22 cellular contexts compared by ENCODE assay signal in genomic region chr7:140435252-140435895, GRCh38. TPM values are rescaled to one million over a fixed set of nuclear protein-coding genes. Genes with fewer than 3 reads are reported as not detected.
DNase-seq lines count a peak whose midpoint lies in the region; ATAC-seq and TF ChIP-seq lines count a peak whose summit lies in the region.
"Had no signal": no experiment of that assay in that cellular context is flagged by ENCODE, and none has a peak within 500 bp of the region (broad histone marks: within the 10 kb centered on the region; RNA-seq: fewer than 3 reads in every experiment).

No MANE protein-coding gene starts in this region.

- POLR2A ChIA-PET in WTC11 (lab: Charles Lee): no interaction called here
- POLR2A ChIA-PET in CD8-positive, alpha-beta T cell (lab: Charles Lee): no interaction called here

- H3K9me3 ChIP-seq in BE2C (no peaks in the 10 kb centered on the region), psoas muscle (no peaks in the 10 kb centered on the region)
- H3K9me3 ChIP-seq in CD8-positive, alpha-beta T cell (ENCODE audit: low read length): no peaks in the 10 kb centered on the region
- H3K9me3 ChIP-seq: SJCRH30 had no signal

- no peaks in the 10 kb centered on the region for H3K4me1 ChIP-seq in BE2C
- H3K4me1 ChIP-seq in psoas muscle: no peaks in the 10 kb centered on the region
- no peaks in the 10 kb centered on the region for H3K4me1 ChIP-seq in CD8-positive, alpha-beta T cell (ENCODE audit: insufficient read depth, low read length)
- H3K4me1 ChIP-seq: SJCRH30 had no signal

- WGBS in psoas muscle, 3 donors: 44 to 52% (median 49%) methylated on average over 36 to 51 of the region's 51 CpGs

- peak; percentile 51 for DNase-seq in BE2C
- DNase-seq in WTC11 (ENCODE audit: low spot score): peak; percentile 28
- no peak for DNase-seq in fibroblast of pulmonary artery (ENCODE audit: low read depth)
- DNase-seq in psoas muscle: no peak
- no peak for DNase-seq in AG08395 (ENCODE audit: low spot score)
- no peak for DNase-seq in CD8-positive, alpha-beta T cell
- DNase-seq in DMS 273 (lab: John Stamatoyannopoulos, UW; ENCODE audit: unreplicated experiment): no peak
- DNase-seq in SHP77 (lab: John Stamatoyannopoulos, UW): no peak
- DNase-seq: activated CD4-positive, CD25-positive, alpha-beta regulatory T cell; activated CD8-positive, alpha-beta T cell treated with anti-CD3 and anti-CD28 coated beads for 36 hours; activated T-cell treated with anti-CD3 and anti-CD28 coated beads, Interleukin-2, amount 50 U/mL, for 48 hours; effector CD4-positive, alpha-beta T cell; hypothalamus; midbrain; NCI-H1092 treated with DMSO at 0.1 percent for 48 hours; NCI-H524 treated with DMSO at 0.1 percent for 48 hours; SJCRH30; stimulated activated naive CD4-positive, alpha-beta T cell treated with Interleukin-2 at 50 U/mL for 16 hours had no signal

- intact Hi-C loops in psoas muscle (cut with DNase I): no loop called here
- intact Hi-C loops in CD8-positive, alpha-beta T cell (cut with DNase I, micrococcal nuclease): no loop called here

- no peak overlapping the region for H3K27ac Mint-ChIP-seq in WTC11
- H3K27ac Mint-ChIP-seq in CD8-positive, alpha-beta T cell: no peak overlapping the region
- H3K27ac Mint-ChIP-seq: activated CD8-positive, alpha-beta T cell treated with anti-CD3 and anti-CD28 coated beads for 36 hours; activated naive CD8-positive, alpha-beta T cell had no signal

- ATAC-seq in WTC11 (peak; percentile 74), psoas muscle (peak in 1 of 4 donors; percentile 35)
- no peak for ATAC-seq in CD8-positive, alpha-beta T cell
- ATAC-seq: activated CD8-positive, alpha-beta T cell treated with anti-CD3 and anti-CD28 coated beads for 36 hours had no signal

- H3K4me3 ChIP-seq in BE2C (ENCODE audit: low read depth, low read length): no peak overlapping the region
- H3K4me3 ChIP-seq in fibroblast of pulmonary artery (replicated peaks; ENCODE audit: low read depth, low read length): peak overlapping the region; percentile 17
- peak overlapping the region; percentile 12 for H3K4me3 ChIP-seq in psoas muscle
- H3K4me3 ChIP-seq in CD8-positive, alpha-beta T cell (ENCODE audit: low read depth, low read length): no peak overlapping the region
- H3K4me3 ChIP-seq: SJCRH30 had no signal

- TF ChIP-seq CTCF in BE2C (IDR thresholded peaks at IDR 0.05; ENCODE audit: low read depth, low read length): no peak
- no peak for TF ChIP-seq CTCF in WTC11 (IDR thresholded peaks at IDR 0.05)
- no peak for TF ChIP-seq CTCF in fibroblast of pulmonary artery (IDR thresholded peaks at IDR 0.05; ENCODE audit: low read length, missing control alignments)
- no peak for TF ChIP-seq CTCF in psoas muscle (IDR thresholded peaks at IDR 0.05)
- no peak for TF ChIP-seq CTCF in CD8-positive, alpha-beta T cell (IDR thresholded peaks at IDR 0.05)

- H3K27me3 ChIP-seq in BE2C (no peaks in the 10 kb centered on the region), psoas muscle (ENCODE audit: insufficient read depth in 3 of 3, low read length in 2 of 3) (no peaks in the 10 kb centered on the region)
- no peaks in the 10 kb centered on the region for H3K27me3 ChIP-seq in CD8-positive, alpha-beta T cell (ENCODE audit: insufficient read depth, low read length)
- H3K27me3 ChIP-seq: SJCRH30 had no signal

- H3K27ac ChIP-seq in psoas muscle: no peak overlapping the region
- H3K27ac ChIP-seq in CD8-positive, alpha-beta T cell (ENCODE audit: low read depth, low read length): no peak overlapping the region
- H3K27ac ChIP-seq: SJCRH30 had no signal

- H3K4me1 Mint-ChIP-seq in WTC11: no peaks in the 10 kb centered on the region
- no peaks in the 10 kb centered on the region for H3K4me1 Mint-ChIP-seq in CD8-positive, alpha-beta T cell (ENCODE audit: low read depth)
- H3K4me1 Mint-ChIP-seq: neural crest cell had no signal

- H3K36me3 ChIP-seq in BE2C (no peaks in the 10 kb centered on the region), psoas muscle (ENCODE audit: insufficient read depth in 1 of 2, low read depth in 1 of 2) (no peaks in the 10 kb centered on the region)
- no peaks in the 10 kb centered on the region for H3K36me3 ChIP-seq in CD8-positive, alpha-beta T cell (ENCODE audit: insufficient read depth, low read length)
- H3K36me3 ChIP-seq: SJCRH30 had no signal

- H3K36me3 Mint-ChIP-seq in WTC11: peaks cover 3% of the 10 kb centered on the region; the same call in 1 of the 2 replicates
- no peaks in the 10 kb centered on the region for H3K36me3 Mint-ChIP-seq in CD8-positive, alpha-beta T cell
- H3K36me3 Mint-ChIP-seq: activated naive CD8-positive, alpha-beta T cell had no signal

- CTCF ChIA-PET in WTC11 (lab: Charles Lee): no interaction called here
- CTCF ChIA-PET in CD8-positive, alpha-beta T cell (lab: Charles Lee): interaction anchor here (1.5 kb wide), 1 partner anchor 10 kb away, joined by 5 read pairs; no protein-coding TSS in a partner anchor

- no peaks in the 10 kb centered on the region for H3K9me3 Mint-ChIP-seq in WTC11
- H3K9me3 Mint-ChIP-seq in CD8-positive, alpha-beta T cell: no peaks in the 10 kb centered on the region
- H3K9me3 Mint-ChIP-seq: activated CD8-positive, alpha-beta T cell treated with anti-CD3 and anti-CD28 coated beads for 36 hours; neural crest cell had no signal

- H3K4me3 Mint-ChIP-seq in WTC11: no peak overlapping the region
- H3K4me3 Mint-ChIP-seq in CD8-positive, alpha-beta T cell: no peak overlapping the region
- H3K4me3 Mint-ChIP-seq: activated CD8-positive, alpha-beta T cell treated with anti-CD3 and anti-CD28 coated beads for 36 hours; activated naive CD8-positive, alpha-beta T cell; neural crest cell had no signal

- H3K27me3 Mint-ChIP-seq in WTC11 (ENCODE audit: low read depth): no peaks in the 10 kb centered on the region
- no peaks in the 10 kb centered on the region for H3K27me3 Mint-ChIP-seq in CD8-positive, alpha-beta T cell (ENCODE audit: low read depth)
- H3K27me3 Mint-ChIP-seq: activated naive CD8-positive, alpha-beta T cell had no signal

TF ChIP-seq in WTC11, 78 proteins besides CTCF, POLR2A, EP300 and RAD21:
- TF ChIP-seq, protein P1, sequence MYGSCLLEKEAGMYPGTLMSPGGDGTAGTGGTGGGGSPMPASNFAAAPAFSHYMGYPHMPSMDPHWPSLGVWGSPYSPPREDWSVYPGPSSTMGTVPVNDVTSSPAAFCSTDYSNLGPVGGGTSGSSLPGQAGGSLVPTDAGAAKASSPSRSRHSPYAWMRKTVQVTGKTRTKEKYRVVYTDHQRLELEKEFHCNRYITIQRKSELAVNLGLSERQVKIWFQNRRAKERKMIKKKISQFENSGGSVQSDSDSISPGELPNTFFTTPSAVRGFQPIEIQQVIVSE (CRISPR knock-in tag; IDR thresholded peaks at IDR 0.05; ENCODE audit: borderline replicate concordance): no peak
- TF ChIP-seq, protein P2, sequence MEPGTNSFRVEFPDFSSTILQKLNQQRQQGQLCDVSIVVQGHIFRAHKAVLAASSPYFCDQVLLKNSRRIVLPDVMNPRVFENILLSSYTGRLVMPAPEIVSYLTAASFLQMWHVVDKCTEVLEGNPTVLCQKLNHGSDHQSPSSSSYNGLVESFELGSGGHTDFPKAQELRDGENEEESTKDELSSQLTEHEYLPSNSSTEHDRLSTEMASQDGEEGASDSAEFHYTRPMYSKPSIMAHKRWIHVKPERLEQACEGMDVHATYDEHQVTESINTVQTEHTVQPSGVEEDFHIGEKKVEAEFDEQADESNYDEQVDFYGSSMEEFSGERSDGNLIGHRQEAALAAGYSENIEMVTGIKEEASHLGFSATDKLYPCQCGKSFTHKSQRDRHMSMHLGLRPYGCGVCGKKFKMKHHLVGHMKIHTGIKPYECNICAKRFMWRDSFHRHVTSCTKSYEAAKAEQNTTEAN (CRISPR knock-in tag; IDR thresholded peaks at IDR 0.05): no peak
- TF ChIP-seq, protein P3, sequence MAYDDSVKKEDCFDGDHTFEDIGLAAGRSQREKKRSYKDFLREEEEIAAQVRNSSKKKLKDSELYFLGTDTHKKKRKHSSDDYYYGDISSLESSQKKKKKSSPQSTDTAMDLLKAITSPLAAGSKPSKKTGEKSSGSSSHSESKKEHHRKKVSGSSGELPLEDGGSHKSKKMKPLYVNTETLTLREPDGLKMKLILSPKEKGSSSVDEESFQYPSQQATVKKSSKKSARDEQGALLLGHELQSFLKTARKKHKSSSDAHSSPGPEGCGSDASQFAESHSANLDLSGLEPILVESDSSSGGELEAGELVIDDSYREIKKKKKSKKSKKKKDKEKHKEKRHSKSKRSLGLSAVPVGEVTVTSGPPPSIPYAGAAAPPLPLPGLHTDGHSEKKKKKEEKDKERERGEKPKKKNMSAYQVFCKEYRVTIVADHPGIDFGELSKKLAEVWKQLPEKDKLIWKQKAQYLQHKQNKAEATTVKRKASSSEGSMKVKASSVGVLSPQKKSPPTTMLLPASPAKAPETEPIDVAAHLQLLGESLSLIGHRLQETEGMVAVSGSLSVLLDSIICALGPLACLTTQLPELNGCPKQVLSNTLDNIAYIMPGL (CRISPR knock-in tag; IDR thresholded peaks at IDR 0.05): no peak
- TF ChIP-seq CBFB (CRISPR knock-in tag; IDR thresholded peaks at IDR 0.05; ENCODE audit: low read depth) (no peak), ZNF416 (CRISPR knock-in tag; IDR thresholded peaks at IDR 0.05) (no peak)

RNA-seq across cellular contexts. Expression of gene RAB19, which starts 31.5 kb away (rescaled TPM):
- polyA plus RNA-seq in BE2C (2012; ENCODE audit: insufficient read depth, insufficient read length, low read depth): not detected
- 10.8 to 13.9 TPM (median 13.6 TPM) in 3 replicates for total RNA-seq in WTC11 (2021)
- total RNA-seq in psoas muscle: not detected
- not detected for polyA plus RNA-seq in psoas muscle
- 1 to 10 TPM; 1.9 to 4.2 TPM for total RNA-seq in CD8-positive, alpha-beta T cell
- total RNA-seq: neural crest cell, OCI-LY7, SJCRH30 had no signal
- polyA plus RNA-seq: keratinocyte had no signal

RNA-seq across cellular contexts. Expression of gene SLC37A3, which starts 37.0 kb away (rescaled TPM):
- polyA plus RNA-seq in BE2C (2012; ENCODE audit: insufficient read depth, insufficient read length, low read depth): 17.0 TPM
- total RNA-seq in WTC11 (2021) (48.2 to 54.8 TPM (median 48.7 TPM) in 3 replicates), psoas muscle (1 to 10 TPM; 7.0 to 9.1 (median 8.0) TPM)
- polyA plus RNA-seq in psoas muscle: 1 to 10 TPM; 5.3 to 8.5 (median 7.5) TPM
- 10 to 100 TPM; 28.4 to 32.1 TPM for total RNA-seq in CD8-positive, alpha-beta T cell

RNA-seq across cellular contexts. Expression of gene MKRN1, which starts 43.9 kb away (rescaled TPM):
- polyA plus RNA-seq in BE2C (2012; ENCODE audit: insufficient read depth, insufficient read length, low read depth): 83.7 TPM
- total RNA-seq in WTC11 (2021) (106 to 121 TPM (median 106 TPM) in 3 replicates), psoas muscle (10 to 100 TPM; 58.3 to 82.0 (median 69.3) TPM)
- polyA plus RNA-seq in psoas muscle: 10 to 100 TPM; 27.0 to 59.1 (median 44.5) TPM
- total RNA-seq in CD8-positive, alpha-beta T cell: 100 to 1,000 TPM; 146 to 148 TPM

Comparison
In these comparisons a context has a peak if more than half of its experiments do, and no peak if none do; other contexts are left out.
1. DNase-seq: peak in BE2C (single experiment) and WTC11 (single experiment); none in fibroblast of pulmonary artery (single experiment), psoas muscle (0 of 2), AG08395 (single experiment), CD8-positive, alpha-beta T cell (0 of 7), DMS 273 (single experiment) and SHP77 (0 of 2).
2. H3K4me3 ChIP-seq: peak in fibroblast of pulmonary artery (single experiment) and psoas muscle (single experiment); none in BE2C (single experiment) and CD8-positive, alpha-beta T cell (single experiment).